4 cellular contexts compared by ENCODE assay signal in genomic region chr11:129204439-129204838, GRCh38.
"Had no signal": no experiment of that assay in that cellular context is flagged by ENCODE, and none has a peak within 500 bp of the region (broad histone marks: within the 10 kb centered on the region; RNA-seq: fewer than 3 reads in every experiment).

No MANE protein-coding gene starts in this region.

- H3K27me3 Mint-ChIP-seq: IgD-negative memory B cell had no signal

- ATAC-seq: HepG2, K562 had no signal

- DNase-seq: IMR-90 had no signal

- H3K4me1 Mint-ChIP-seq: IgD-negative memory B cell had no signal

- H3K36me3 Mint-ChIP-seq: IgD-negative memory B cell had no signal

- H3K4me3 Mint-ChIP-seq: IgD-negative memory B cell had no signal

- H3K27ac Mint-ChIP-seq: IgD-negative memory B cell had no signal
